ENCODE assay signal across 8 cellular contexts in genomic region chr16:75110637-75111513, GRCh38. TPM values are rescaled to one million over a fixed set of nuclear protein-coding genes. Genes with fewer than 3 reads are reported as not detected.
A peak's percentile ranks its signal among the peaks of the same experiment; 100 is the strongest.
DNase-seq lines count a peak whose midpoint lies in the region; TF ChIP-seq lines count a peak whose summit lies in the region.

No MANE protein-coding gene starts in this region.

- peak overlapping the region; percentile 78 for H3K4me3 Mint-ChIP-seq in endothelial cell (ENCODE audit: unreplicated experiment)

- peak; percentile 80 for TF ChIP-seq CTCF in GM20000 (IDR thresholded peaks at IDR 0.05; ENCODE audit: extremely low read depth, missing control alignments)
- peak; percentile 87 for TF ChIP-seq CTCF in endothelial cell (IDR thresholded peaks at IDR 0.05; ENCODE audit: unreplicated experiment)

- H3K4me1 Mint-ChIP-seq in endothelial cell (ENCODE audit: unreplicated experiment): peaks cover 58% of the 10 kb centered on the region

- no peaks in the 10 kb centered on the region for H3K9me3 Mint-ChIP-seq in endothelial cell (ENCODE audit: unreplicated experiment)

- peaks cover 23% of the 10 kb centered on the region for H3K36me3 Mint-ChIP-seq in endothelial cell (ENCODE audit: low read depth, unreplicated experiment)

- peaks cover 35% of the 10 kb centered on the region for H3K27me3 Mint-ChIP-seq in endothelial cell (ENCODE audit: unreplicated experiment)

- H3K27ac Mint-ChIP-seq in endothelial cell (ENCODE audit: unreplicated experiment): peak overlapping the region; percentile 93

- DNase-seq in CMK (ENCODE audit: low read depth): peak; percentile 65
- peak; percentile 92 for DNase-seq in GM20000 (ENCODE audit: low spot score)
- peak; percentile 98 for DNase-seq in HT-29 (ENCODE audit: low spot score)
- peak; percentile 79 for DNase-seq in NOMO-1 treated with DMSO at 0.1 percent for 48 hours (lab: John Stamatoyannopoulos, UW; ENCODE audit: unreplicated experiment)
- DNase-seq in activated CD8-positive, alpha-beta memory T cell treated with anti-CD3 and anti-CD28 coated beads, Interleukin-2, amount 50 U/mL, for 1 hour (ENCODE audit: extremely low read depth): peak; percentile 55
- DNase-seq in endothelial cell (ENCODE audit: low spot score): peak; percentile 88
- DNase-seq in middle frontal gyrus (ENCODE audit: extremely low spot score, low spot score): peak; percentile 84
- peak; percentile 56 to 62 for DNase-seq in stimulated activated CD8-positive, alpha-beta memory T cell treated with anti-CD3 and anti-CD28 coated beads, Interleukin-2, amount 100 ng/mL, for 1 hour (ENCODE audit: low read depth in 2 of 2)

RNA-seq across cellular contexts. Expression of gene LDHD, which starts 5.7 kb away (rescaled TPM):
- 0.08 and 1.4 TPM in 2 replicates for total RNA-seq in HT-29 (2014; rRNA removed; shearing (Covaris generic))
- total RNA-seq in endothelial cell (ENCODE audit: unreplicated experiment): 0.36 TPM

RNA-seq across cellular contexts. Expression of gene ZFP1, which starts 37.4 kb away (rescaled TPM):
- 2.2 and 2.8 TPM in 2 replicates for total RNA-seq in HT-29 (2014; rRNA removed; shearing (Covaris generic))
- total RNA-seq in endothelial cell (ENCODE audit: unreplicated experiment): 12.0 TPM

Comparison
In these comparisons a context has a peak if more than half of its experiments do, and no peak if none do; other contexts are left out.
1. Peak in every context shown above with its lines: DNase-seq.